Comparison of ENCODE assay signal across 7 cellular contexts in genomic region chr10:103493362-103493871, GRCh38. TPM values are rescaled to one million over a fixed set of nuclear protein-coding genes. Genes with fewer than 3 reads are reported as not detected.
DNase-seq lines count a peak whose midpoint lies in the region; ATAC-seq and TF ChIP-seq lines count a peak whose summit lies in the region.

NEURL1 (plus strand) TSS chr10:103493705; CDS start chr10:103494388, 683 bp downstream.

- TF ChIP-seq CTCF in GM13976 (IDR thresholded peaks at IDR 0.05; ENCODE audit: borderline replicate concordance, control extremely low read depth, extremely low read depth, insufficient read depth, missing control alignments) (no peak), OCI-LY1 (IDR thresholded peaks at IDR 0.05; ENCODE audit: low read length) (no peak)

- no peaks in the 10 kb centered on the region for H3K9me3 Mint-ChIP-seq in memory B cell
- no peaks in the 10 kb centered on the region for H3K9me3 Mint-ChIP-seq in stimulated activated naive CD8-positive, alpha-beta T cell treated with anti-CD3 and anti-CD28 coated beads, Interleukin-15, amount 100 ng/mL, for 72 hours

- H3K4me3 ChIP-seq in OCI-LY1 (ENCODE audit: low read depth, low read length, poor library complexity, severe bottlenecking), result peak within 1 kb of the TSS; percentile 30

- no peaks in the 10 kb centered on the region for H3K9me2 ChIP-seq in OCI-LY1 (ENCODE audit: low read depth, low read length)

- H3K27ac Mint-ChIP-seq in memory B cell, result no peak within 1 kb of the TSS
- H3K27ac Mint-ChIP-seq in stimulated activated naive CD8-positive, alpha-beta T cell treated with anti-CD3 and anti-CD28 coated beads, Interleukin-15, amount 100 ng/mL, for 72 hours, result peak within 1 kb of the TSS in 1 of 2 donors; percentile 71

- in situ Hi-C loops in GM13976 (cut with MboI; ENCODE audit: low sequenced_read_pairs, unreplicated experiment), result no loop called here

- peak within 1 kb of the TSS; percentile 7; the same call in 1 of the 2 replicates for H3K4me2 ChIP-seq in OCI-LY1 (ENCODE audit: low read length)

- no peak within 1 kb of the TSS for H3K27ac ChIP-seq in OCI-LY1 (ENCODE audit: low read depth, low read length, poor library complexity, severe bottlenecking)

- peaks cover 8% of the 10 kb centered on the region for H3K4me1 ChIP-seq in OCI-LY1 (ENCODE audit: insufficient read depth, low read length, severe bottlenecking)

- H3K9me3 ChIP-seq in OCI-LY1 (ENCODE audit: low read length), result no peaks in the 10 kb centered on the region

- no peaks in the 10 kb centered on the region for H3F3A ChIP-seq in OCI-LY1 (ENCODE audit: insufficient read depth, low read length)

- peaks cover 29% of the 10 kb centered on the region for H3K4me1 Mint-ChIP-seq in memory B cell
- H3K4me1 Mint-ChIP-seq in stimulated activated naive CD8-positive, alpha-beta T cell treated with anti-CD3 and anti-CD28 coated beads, Interleukin-15, amount 100 ng/mL, for 72 hours, result peaks cover 47% of the 10 kb centered on the region

- no peak within 1 kb of the TSS for H3K9ac ChIP-seq in OCI-LY1 (ENCODE audit: low read length)

- H3K27me3 ChIP-seq in OCI-LY1 (ENCODE audit: insufficient read depth, low read length), result peaks cover 7% of the 10 kb centered on the region; the same call in 1 of the 2 replicates

- peaks cover 27% of the 10 kb centered on the region for H3K27me3 Mint-ChIP-seq in memory B cell
- H3K27me3 Mint-ChIP-seq in stimulated activated naive CD8-positive, alpha-beta T cell treated with anti-CD3 and anti-CD28 coated beads, Interleukin-15, amount 100 ng/mL, for 72 hours, result peaks cover 75% of the 10 kb centered on the region

- H3K79me2 ChIP-seq in OCI-LY1 (ENCODE audit: insufficient read depth, low read length), result no peaks in the 10 kb centered on the region

- no peaks in the 10 kb centered on the region for H3K36me3 Mint-ChIP-seq in memory B cell

- no peak within 1 kb of the TSS for H2AFZ ChIP-seq in OCI-LY1 (ENCODE audit: low read length)

- ATAC-seq in memory B cell (ENCODE audit: low read depth), result peak; percentile 23
- peak; percentile 10 for ATAC-seq in stimulated activated naive CD8-positive, alpha-beta T cell treated with anti-CD3 and anti-CD28 coated beads, Interleukin-15, amount 100 ng/mL, for 72 hours
- ATAC-seq in GM21381 (IDR thresholded peaks at IDR 0.05; ENCODE audit: unreplicated experiment), result no peak

- no peaks in the 10 kb centered on the region for H3K36me3 ChIP-seq in OCI-LY1 (ENCODE audit: insufficient read depth, low read length)

- H4K20me1 ChIP-seq in OCI-LY1 (ENCODE audit: insufficient read depth, low read length), result no peaks in the 10 kb centered on the region

- DNase-seq in GM13976 (ENCODE audit: low spot score), result peak; percentile 55
- peak; percentile 63 for DNase-seq in cerebellum (ENCODE audit: low spot score)
- no peak for DNase-seq in memory B cell (ENCODE audit: low spot score in 2 of 2)
- DNase-seq in stimulated activated naive CD8-positive, alpha-beta T cell treated with anti-CD3 and anti-CD28 coated beads, Interleukin-15, amount 100 ng/mL, for 72 hours, result peak in 1 of 2 donors; percentile 17
- no peak for DNase-seq in T1000 (lab: John Stamatoyannopoulos, UW)

- H3K4me3 Mint-ChIP-seq in memory B cell, result peak within 1 kb of the TSS; percentile 86
- H3K4me3 Mint-ChIP-seq in stimulated activated naive CD8-positive, alpha-beta T cell treated with anti-CD3 and anti-CD28 coated beads, Interleukin-15, amount 100 ng/mL, for 72 hours, result peak within 1 kb of the TSS; percentile 80 to 85

RNA-seq across cellular contexts. Expression of gene NEURL1, which starts in this region (rescaled TPM):
- total RNA-seq in cerebellum, result 16.8 TPM

Comparison
In these comparisons a context has a peak if more than half of its experiments do, and no peak if none do; other contexts are left out.
1. DNase-seq: peak in GM13976 (single experiment) and cerebellum (single experiment); none in memory B cell (0 of 2) and T1000 (single experiment).